In the genomic region with DNA sequence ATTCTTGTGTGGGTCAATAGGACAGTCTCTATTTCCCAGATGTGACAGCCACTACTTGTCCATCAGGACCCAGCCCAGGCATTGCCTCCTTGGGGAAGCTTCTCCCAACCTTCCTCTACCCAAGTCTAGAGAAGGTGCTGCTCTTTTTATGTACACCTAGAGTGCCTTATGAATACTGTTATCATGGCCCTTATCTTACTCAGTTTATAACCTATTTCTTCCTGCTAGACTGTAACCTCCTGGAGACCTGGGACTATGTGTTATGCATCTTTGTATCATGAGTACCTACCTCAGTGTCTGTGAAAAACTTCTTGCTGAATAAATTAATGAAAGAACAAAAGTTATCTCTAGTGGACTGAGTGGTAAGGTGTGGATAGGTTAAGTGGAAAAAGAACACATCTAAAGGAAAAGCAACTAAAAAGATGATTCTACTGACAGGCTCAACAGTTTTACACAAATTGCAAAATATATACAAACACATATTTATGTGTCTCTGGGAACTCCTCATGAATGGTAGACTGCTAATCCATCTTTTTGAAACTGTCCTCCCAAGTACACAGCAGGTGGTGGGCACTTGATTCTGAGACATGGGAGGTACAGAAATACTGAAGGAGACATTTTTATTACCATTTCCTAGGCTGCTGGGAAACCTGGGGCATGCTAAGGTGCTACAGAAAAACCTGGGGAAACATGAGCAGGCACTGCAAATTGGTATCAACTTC, we compare ENCODE assay signal across 21 cellular contexts.
"Had no signal": no experiment of that assay in that cellular context is flagged by ENCODE, and none has a peak within 500 bp of the region (broad histone marks: within the 10 kb centered on the region; RNA-seq: fewer than 3 reads in every experiment).

No MANE protein-coding gene starts in this region.

- DNase-seq: activated CD4-positive, alpha-beta T cell treated with anti-CD3 and anti-CD28 coated beads, Interleukin-2, amount 50 U/mL, for 1 hour; activated naive CD4-positive, alpha-beta T cell; activated naive CD8-positive, alpha-beta T cell treated with anti-CD3 and anti-CD28 coated beads, Interleukin-2, amount 10 ng/mL, durations not matched to agents 7 days and 5 days; activated T-cell treated with anti-CD3 and anti-CD28 coated beads for 4 hours; anterior cingulate cortex; cerebellar nuclear complex; dermis blood vessel endothelial cell; effector memory CD8-positive, alpha-beta T cell; head of caudate nucleus; lower lobe of right lung; naive thymus-derived CD4-positive, alpha-beta T cell; posterior cingulate gyrus; retina; stimulated activated CD4-positive, alpha-beta T cell treated with anti-CD3 and anti-CD28 coated beads, Interleukin-15, amount 100 ng/mL, for 24 hours; stimulated activated CD4-positive, alpha-beta T cell treated with anti-CD3 and anti-CD28 coated beads, Interleukin-4, amount 100 ng/mL, for 1 hour; stimulated activated naive CD4-positive, alpha-beta T cell; transverse colon had no signal

- H3K27ac ChIP-seq: breast epithelium, lower lobe of right lung, neutrophil, skin epidermis, transverse colon had no signal

- H3K4me1 ChIP-seq: breast epithelium had no signal

- FAIRE-seq: frontal cortex had no signal

- H3K9me3 ChIP-seq: breast epithelium, lower lobe of right lung, neutrophil, transverse colon had no signal

- H3K36me3 ChIP-seq: breast epithelium, lower lobe of right lung, neutrophil, transverse colon had no signal

- H3K9me3 Mint-ChIP-seq: activated naive CD8-positive, alpha-beta T cell treated with anti-CD3 and anti-CD28 coated beads, Interleukin-2, amount 10 ng/mL, durations not matched to agents 7 days and 5 days; effector memory CD8-positive, alpha-beta T cell; naive thymus-derived CD4-positive, alpha-beta T cell had no signal

- ATAC-seq: effector memory CD8-positive, alpha-beta T cell; lower lobe of right lung; naive thymus-derived CD4-positive, alpha-beta T cell had no signal

- H3K27me3 ChIP-seq: breast epithelium, neutrophil, transverse colon had no signal

- H3K27ac Mint-ChIP-seq: activated naive CD8-positive, alpha-beta T cell treated with anti-CD3 and anti-CD28 coated beads, Interleukin-2, amount 10 ng/mL, durations not matched to agents 7 days and 5 days; effector memory CD8-positive, alpha-beta T cell; naive thymus-derived CD4-positive, alpha-beta T cell had no signal

- H3K4me3 Mint-ChIP-seq: activated naive CD8-positive, alpha-beta T cell treated with anti-CD3 and anti-CD28 coated beads, Interleukin-2, amount 10 ng/mL, durations not matched to agents 7 days and 5 days; effector memory CD8-positive, alpha-beta T cell; naive thymus-derived CD4-positive, alpha-beta T cell had no signal

- H3K4me3 ChIP-seq: breast epithelium, lower lobe of right lung, skin epidermis, transverse colon had no signal

- H3K4me1 Mint-ChIP-seq: naive thymus-derived CD4-positive, alpha-beta T cell had no signal

- H3K36me3 Mint-ChIP-seq: activated naive CD8-positive, alpha-beta T cell treated with anti-CD3 and anti-CD28 coated beads, Interleukin-2, amount 10 ng/mL, durations not matched to agents 7 days and 5 days; naive thymus-derived CD4-positive, alpha-beta T cell had no signal
